In genomic region chr14:99318091-99318958, GRCh38 we compare ENCODE assay signal across 2 cellular contexts.
TF ChIP-seq lines count a peak whose summit lies in the region.

No MANE protein-coding gene starts in this region.

TF ChIP-seq in A549, 52 proteins besides CTCF, POLR2A, EP300 and RAD21:
- TF ChIP-seq MYC (IDR thresholded peaks at IDR 0.05; ENCODE audit: borderline replicate concordance, low read length): no peak
- no peak for TF ChIP-seq NPAS2 (CRISPR knock-in tag; IDR thresholded peaks at IDR 0.05; ENCODE audit: borderline replicate concordance)
- TF ChIP-seq, protein P1, sequence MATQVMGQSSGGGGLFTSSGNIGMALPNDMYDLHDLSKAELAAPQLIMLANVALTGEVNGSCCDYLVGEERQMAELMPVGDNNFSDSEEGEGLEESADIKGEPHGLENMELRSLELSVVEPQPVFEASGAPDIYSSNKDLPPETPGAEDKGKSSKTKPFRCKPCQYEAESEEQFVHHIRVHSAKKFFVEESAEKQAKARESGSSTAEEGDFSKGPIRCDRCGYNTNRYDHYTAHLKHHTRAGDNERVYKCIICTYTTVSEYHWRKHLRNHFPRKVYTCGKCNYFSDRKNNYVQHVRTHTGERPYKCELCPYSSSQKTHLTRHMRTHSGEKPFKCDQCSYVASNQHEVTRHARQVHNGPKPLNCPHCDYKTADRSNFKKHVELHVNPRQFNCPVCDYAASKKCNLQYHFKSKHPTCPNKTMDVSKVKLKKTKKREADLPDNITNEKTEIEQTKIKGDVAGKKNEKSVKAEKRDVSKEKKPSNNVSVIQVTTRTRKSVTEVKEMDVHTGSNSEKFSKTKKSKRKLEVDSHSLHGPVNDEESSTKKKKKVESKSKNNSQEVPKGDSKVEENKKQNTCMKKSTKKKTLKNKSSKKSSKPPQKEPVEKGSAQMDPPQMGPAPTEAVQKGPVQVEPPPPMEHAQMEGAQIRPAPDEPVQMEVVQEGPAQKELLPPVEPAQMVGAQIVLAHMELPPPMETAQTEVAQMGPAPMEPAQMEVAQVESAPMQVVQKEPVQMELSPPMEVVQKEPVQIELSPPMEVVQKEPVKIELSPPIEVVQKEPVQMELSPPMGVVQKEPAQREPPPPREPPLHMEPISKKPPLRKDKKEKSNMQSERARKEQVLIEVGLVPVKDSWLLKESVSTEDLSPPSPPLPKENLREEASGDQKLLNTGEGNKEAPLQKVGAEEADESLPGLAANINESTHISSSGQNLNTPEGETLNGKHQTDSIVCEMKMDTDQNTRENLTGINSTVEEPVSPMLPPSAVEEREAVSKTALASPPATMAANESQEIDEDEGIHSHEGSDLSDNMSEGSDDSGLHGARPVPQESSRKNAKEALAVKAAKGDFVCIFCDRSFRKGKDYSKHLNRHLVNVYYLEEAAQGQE (IDR thresholded peaks at IDR 0.05): no peak
- no peak for TF ChIP-seq ZSCAN20 (CRISPR knock-in tag; IDR thresholded peaks at IDR 0.05)
- no peak for TF ChIP-seq KDM1A (IDR thresholded peaks at IDR 0.05; ENCODE audit: low read depth)
- TF ChIP-seq EHMT2 (IDR thresholded peaks at IDR 0.05; ENCODE audit: low read depth): no peak
- TF ChIP-seq FOXS1 (CRISPR knock-in tag; IDR thresholded peaks at IDR 0.05): no peak
- TF ChIP-seq FOSL2 (IDR thresholded peaks at IDR 0.05): no peak
- no peak for TF ChIP-seq FOSL2 (CRISPR knock-in tag; IDR thresholded peaks at IDR 0.05)
- TF ChIP-seq CBX8 (IDR thresholded peaks at IDR 0.05): no peak
- TF ChIP-seq ZNF302 (CRISPR knock-in tag; IDR thresholded peaks at IDR 0.05): no peak
- TF ChIP-seq MAZ (IDR thresholded peaks at IDR 0.05; ENCODE audit: borderline replicate concordance, low read depth, low read length): no peak
- no peak for TF ChIP-seq NFE2L2 (conservative IDR thresholded peaks at IDR 0.05; ENCODE audit: low read length)
- no peak for TF ChIP-seq PHF8 (IDR thresholded peaks at IDR 0.05; ENCODE audit: borderline replicate concordance, low read depth)
- TF ChIP-seq POLR2AphosphoS2 (conservative IDR thresholded peaks at IDR 0.05; ENCODE audit: low read length): no peak
- TF ChIP-seq TFCP2L1 (CRISPR knock-in tag; IDR thresholded peaks at IDR 0.05): no peak
- TF ChIP-seq E2F6 (IDR thresholded peaks at IDR 0.05; ENCODE audit: borderline replicate concordance, low read depth): no peak
- TF ChIP-seq KDM5A (IDR thresholded peaks at IDR 0.05): no peak
- TF ChIP-seq MAX (IDR thresholded peaks at IDR 0.05): no peak
- no peak for TF ChIP-seq MAFK (IDR thresholded peaks at IDR 0.05; ENCODE audit: partially characterized antibody)

TF ChIP-seq in H1, 55 proteins besides CTCF, POLR2A, EP300 and RAD21:
- TF ChIP-seq ZNF274 (IDR thresholded peaks at IDR 0.05; ENCODE audit: borderline replicate concordance, extremely low read depth, low read length): no peak
- no peak for TF ChIP-seq TAF1 (IDR thresholded peaks at IDR 0.05; ENCODE audit: low read depth, low read length)
- TF ChIP-seq RFX5 (IDR thresholded peaks at IDR 0.05; ENCODE audit: borderline replicate concordance, low read depth, low read length): no peak
- TF ChIP-seq KDM4A (IDR thresholded peaks at IDR 0.05; ENCODE audit: low read depth, low read length, severe bottlenecking): no peak
- TF ChIP-seq GABPA (IDR thresholded peaks at IDR 0.05; ENCODE audit: borderline replicate concordance, insufficient read depth, low read length): no peak
- TF ChIP-seq TAF7 (optimal IDR thresholded peaks at IDR 0.05; ENCODE audit: borderline replicate concordance, low read depth, low read length): no peak
- no peak for TF ChIP-seq ASH2L (IDR thresholded peaks at IDR 0.05; ENCODE audit: low read length)
- TF ChIP-seq SAP30 (IDR thresholded peaks at IDR 0.05; ENCODE audit: insufficient read depth, insufficient replicate concordance, low read length): no peak
- no peak for TF ChIP-seq TBP (IDR thresholded peaks at IDR 0.05; ENCODE audit: low read depth, low read length)
